ENCODE assay signal across 14 cellular contexts in genomic region chr16:77898671-77899211, GRCh38.
A peak's percentile ranks its signal among the peaks of the same experiment; 100 is the strongest.
DNase-seq lines count a peak whose midpoint lies in the region; ATAC-seq and TF ChIP-seq lines count a peak whose summit lies in the region.
"Had no signal": no experiment of that assay in that cellular context is flagged by ENCODE, and none has a peak within 500 bp of the region (broad histone marks: within the 10 kb centered on the region; RNA-seq: fewer than 3 reads in every experiment).

No MANE protein-coding gene starts in this region.

- H3K9me3 Mint-ChIP-seq in progenitor cell of endocrine pancreas (ENCODE audit: low read depth): no peaks in the 10 kb centered on the region
- no peaks in the 10 kb centered on the region for H3K9me3 Mint-ChIP-seq in Caco-2 (ENCODE audit: unreplicated experiment)
- H3K9me3 Mint-ChIP-seq: naive thymus-derived CD8-positive, alpha-beta T cell had no signal

- H3K4me3 Mint-ChIP-seq in progenitor cell of endocrine pancreas (ENCODE audit: low read depth) (no peak overlapping the region), Caco-2 (ENCODE audit: unreplicated experiment) (no peak overlapping the region)
- H3K4me3 Mint-ChIP-seq: naive thymus-derived CD8-positive, alpha-beta T cell had no signal

- CTCF ChIA-PET in Caco-2 (lab: Charles Lee): no interaction called here

- peak; percentile 96 for DNase-seq in AG10803 (ENCODE audit: low read depth)
- DNase-seq in GM04504 (ENCODE audit: low read depth): peak; percentile 93
- peak; percentile 47 to 56 for DNase-seq in foreskin fibroblast
- no peak for DNase-seq in progenitor cell of endocrine pancreas (ENCODE audit: low spot score, unreplicated experiment)
- no peak for DNase-seq in Caco-2
- DNase-seq in NCI-H146 treated with DMSO at 0.1 percent for 48 hours (lab: John Stamatoyannopoulos, UW; ENCODE audit: unreplicated experiment): no peak
- DNase-seq: aorta; effector CD4-positive, alpha-beta T cell; KBM-7; left colon; naive thymus-derived CD8-positive, alpha-beta T cell; PC-3 had no signal

- H3K4me3 ChIP-seq in AG10803 (ENCODE audit: low read length) (no peak overlapping the region), foreskin fibroblast (ENCODE audit: low read depth in 1 of 2, low read length in 2 of 2) (no peak overlapping the region), Caco-2 (ENCODE audit: low read depth, low read length) (no peak overlapping the region)

- H3K27ac Mint-ChIP-seq in progenitor cell of endocrine pancreas (no peak overlapping the region), Caco-2 (ENCODE audit: unreplicated experiment) (no peak overlapping the region)
- H3K27ac Mint-ChIP-seq: naive thymus-derived CD8-positive, alpha-beta T cell had no signal

- H3K36me3 ChIP-seq in Caco-2 (ENCODE audit: control insufficient read depth, insufficient read depth, low read length): no peaks in the 10 kb centered on the region

- H3K27me3 ChIP-seq in Caco-2 (replicated peaks; ENCODE audit: control insufficient read depth, insufficient read depth, low read length): no peaks in the 10 kb centered on the region; the same call in 1 of the 2 replicates

- no peak for TF ChIP-seq CTCF in AG10803 (conservative IDR thresholded peaks at IDR 0.05; ENCODE audit: low read length)
- TF ChIP-seq CTCF in VCaP (conservative IDR thresholded peaks at IDR 0.05): no peak
- no peak for TF ChIP-seq CTCF in foreskin fibroblast (IDR thresholded peaks at IDR 0.05; ENCODE audit: low read depth, low read length)
- no peak for TF ChIP-seq CTCF in progenitor cell of endocrine pancreas (IDR thresholded peaks at IDR 0.05; ENCODE audit: unreplicated experiment)
- TF ChIP-seq CTCF in Caco-2 (IDR thresholded peaks at IDR 0.05; ENCODE audit: insufficient read depth in 1 of 2, low read depth in 1 of 2, low read length in 1 of 2, severe bottlenecking in 1 of 2, unreplicated experiment in 1 of 2): no peak

- H3K9me3 ChIP-seq in Caco-2: no peaks in the 10 kb centered on the region

- H3K4me1 Mint-ChIP-seq in progenitor cell of endocrine pancreas (ENCODE audit: low read depth) (peaks cover 2% of the 10 kb centered on the region), Caco-2 (ENCODE audit: low read depth, unreplicated experiment) (no peaks in the 10 kb centered on the region)

- BruUV-seq in Caco-2 (replicated peaks; lab: Mats Ljungman, UMichigan): no TSS peak

- H3K27me3 Mint-ChIP-seq in progenitor cell of endocrine pancreas (peaks cover 2% of the 10 kb centered on the region), Caco-2 (ENCODE audit: insufficient read depth, unreplicated experiment) (peaks cover 14% of the 10 kb centered on the region)

- intact Hi-C loops in Caco-2 (cut with micrococcal nuclease; ENCODE audit: unreplicated experiment): no loop called here

- no peak for ATAC-seq in GM19455 (IDR thresholded peaks at IDR 0.05; ENCODE audit: unreplicated experiment)
- ATAC-seq: left colon; naive thymus-derived CD8-positive, alpha-beta T cell; PC-3 had no signal

- no peaks in the 10 kb centered on the region for H3K36me3 Mint-ChIP-seq in progenitor cell of endocrine pancreas (ENCODE audit: insufficient read depth)
- no peaks in the 10 kb centered on the region for H3K36me3 Mint-ChIP-seq in Caco-2 (ENCODE audit: insufficient read depth, unreplicated experiment)
- H3K36me3 Mint-ChIP-seq: naive thymus-derived CD8-positive, alpha-beta T cell had no signal

- peak overlapping the region; percentile 9; the same call in 1 of the 2 replicates for H3K27ac ChIP-seq in VCaP

- no peaks in the 10 kb centered on the region for H3K4me1 ChIP-seq in Caco-2

- POLR2A ChIA-PET in Caco-2 (lab: Charles Lee): no interaction called here

Comparison
In these comparisons a context has a peak if more than half of its experiments do, and no peak if none do; other contexts are left out.
1. DNase-seq: peak in AG10803 (single experiment), GM04504 (single experiment) and foreskin fibroblast (2 of 2); none in progenitor cell of endocrine pancreas (single experiment), Caco-2 (0 of 2) and NCI-H146 treated with DMSO at 0.1 percent for 48 hours (single experiment).